In genomic region chr21:46619846-46620245, GRCh38 we compare ENCODE assay signal across 27 cellular contexts. TPM values are rescaled to one million over a fixed set of nuclear protein-coding genes. Genes with fewer than 3 reads are reported as not detected.
A peak's percentile ranks its signal among the peaks of the same experiment; 100 is the strongest.
DNase-seq lines count a peak whose midpoint lies in the region; ATAC-seq and TF ChIP-seq lines count a peak whose summit lies in the region.
"Had no signal": no experiment of that assay in that cellular context is flagged by ENCODE, and none has a peak within 500 bp of the region (broad histone marks: within the 10 kb centered on the region; RNA-seq: fewer than 3 reads in every experiment).

No MANE protein-coding gene starts in this region.

- H3K79me2 ChIP-seq in MM.1S (ENCODE audit: low read length), result no peaks in the 10 kb centered on the region

- TF ChIP-seq CTCF in osteocyte (IDR thresholded peaks at IDR 0.05) (no peak), MM.1S (IDR thresholded peaks at IDR 0.05; ENCODE audit: low read length) (no peak)

- ATAC-seq in effector memory CD8-positive, alpha-beta T cell (replicated peaks), result no peak
- ATAC-seq in HG02798 (IDR thresholded peaks at IDR 0.05; ENCODE audit: poor library complexity, unreplicated experiment) (no peak), HG02642 (IDR thresholded peaks at IDR 0.05; ENCODE audit: poor library complexity, unreplicated experiment) (no peak)
- ATAC-seq: left lung had no signal

- peak overlapping the region; percentile 96 to 98 for H3K27ac Mint-ChIP-seq in effector memory CD8-positive, alpha-beta T cell
- peak overlapping the region; percentile 99 for H3K27ac Mint-ChIP-seq in osteocyte (ENCODE audit: unreplicated experiment)
- H3K27ac Mint-ChIP-seq: activated CD4-positive, alpha-beta T cell treated with anti-CD3 and anti-CD28 coated beads, Interleukin-2, amount 10 ng/mL, durations not matched to agents 24 days and 14 days; activated naive CD8-positive, alpha-beta T cell treated with anti-CD3 and anti-CD28 coated beads for 36 hours; naive B cell had no signal

- H3K4me2 ChIP-seq in MM.1S (ENCODE audit: low read depth, low read length), result no peak overlapping the region
- H3K4me2 ChIP-seq: BLaER1 treated with 17β-estradiol and CSF1 and Interleukin-3, amounts not matched to agents 10 nM and 100 nM had no signal

- H3K4me3 Mint-ChIP-seq in effector memory CD8-positive, alpha-beta T cell, result no peak overlapping the region
- no peak overlapping the region for H3K4me3 Mint-ChIP-seq in osteocyte (ENCODE audit: unreplicated experiment)
- H3K4me3 Mint-ChIP-seq: activated CD4-positive, alpha-beta T cell treated with anti-CD3 and anti-CD28 coated beads, Interleukin-2, amount 10 ng/mL, durations not matched to agents 24 days and 14 days; activated naive CD8-positive, alpha-beta T cell treated with anti-CD3 and anti-CD28 coated beads for 36 hours; naive B cell had no signal

- DNase-seq in EH (ENCODE audit: low read depth) (peak; percentile 66), SJSA1 (ENCODE audit: low read depth in 1 of 2, low spot score in 2 of 2) (peak; percentile 79 to 83), osteocyte (ENCODE audit: extremely low spot score, unreplicated experiment) (no peak), MM.1S (no peak), GM19238 (ENCODE audit: insufficient read length, low spot score) (no peak)
- no peak for DNase-seq in effector memory CD8-positive, alpha-beta T cell
- DNase-seq: ACHN; activated CD4-positive, alpha-beta T cell treated with anti-CD3 and anti-CD28 coated beads, Interleukin-2, amount 10 ng/mL, durations not matched to agents 24 days and 14 days; activated naive CD8-positive, alpha-beta T cell treated with anti-CD3 and anti-CD28 coated beads for 36 hours; Calu3; effector CD8-positive, alpha-beta T cell; erythroblast; foreskin melanocyte; Kasumi-1; left lung; naive B cell; NCI-H187 treated with DMSO at 0.1 percent for 48 hours; NCI-H345; small intestine; stimulated activated CD4-positive, alpha-beta T cell treated with anti-CD3 and anti-CD28 coated beads, Interleukin-2, amount 100 ng/mL, for 24 hours had no signal

- H3K36me3 Mint-ChIP-seq in effector memory CD8-positive, alpha-beta T cell (ENCODE audit: insufficient read depth), result no peaks in the 10 kb centered on the region
- peaks cover 3% of the 10 kb centered on the region for H3K36me3 Mint-ChIP-seq in osteocyte (ENCODE audit: unreplicated experiment)
- H3K36me3 Mint-ChIP-seq: naive B cell had no signal

- H4K20me1 ChIP-seq in MM.1S (ENCODE audit: insufficient read depth, low read length), result no peaks in the 10 kb centered on the region
- H4K20me1 ChIP-seq: BLaER1 treated with 17β-estradiol and CSF1 and Interleukin-3, amounts not matched to agents 10 nM and 100 nM had no signal

- H3K4me1 Mint-ChIP-seq in effector memory CD8-positive, alpha-beta T cell (ENCODE audit: low read depth in 2 of 2), result peaks cover 30 to 35% of the 10 kb centered on the region in 2 donors
- H3K4me1 Mint-ChIP-seq in osteocyte (ENCODE audit: unreplicated experiment), result peaks cover 37% of the 10 kb centered on the region

- H2AFZ ChIP-seq in MM.1S (ENCODE audit: low read length), result no peak overlapping the region

- no peaks in the 10 kb centered on the region for H3K27me3 ChIP-seq in SJSA1 (replicated peaks)
- H3K27me3 ChIP-seq in MM.1S (replicated peaks; ENCODE audit: insufficient read depth, low read length), result no peaks in the 10 kb centered on the region
- H3K27me3 ChIP-seq: BLaER1 treated with 17β-estradiol and CSF1 and Interleukin-3, amounts not matched to agents 10 nM and 100 nM; left lung; suprapubic skin had no signal

- H3K4me3 ChIP-seq in SJSA1, result no peak overlapping the region
- no peak overlapping the region for H3K4me3 ChIP-seq in MM.1S (ENCODE audit: low read length)
- H3K4me3 ChIP-seq: BLaER1 treated with 17β-estradiol and CSF1 and Interleukin-3, amounts not matched to agents 10 nM and 100 nM; left lung; suprapubic skin had no signal

- H3K9me3 Mint-ChIP-seq in effector memory CD8-positive, alpha-beta T cell, result no peaks in the 10 kb centered on the region
- H3K9me3 Mint-ChIP-seq in osteocyte (ENCODE audit: unreplicated experiment), result peaks cover 14% of the 10 kb centered on the region
- H3K9me3 Mint-ChIP-seq: naive B cell had no signal

- peaks cover 48% of the 10 kb centered on the region for H3K4me1 ChIP-seq in SJSA1 (replicated peaks)
- H3K4me1 ChIP-seq in MM.1S (ENCODE audit: low read length), result no peaks in the 10 kb centered on the region
- H3K4me1 ChIP-seq: suprapubic skin had no signal

- H3K9me2 ChIP-seq in MM.1S (replicated peaks; ENCODE audit: insufficient read depth, low read length), result no peaks in the 10 kb centered on the region

- H3K27ac ChIP-seq in SJSA1, result peak overlapping the region; percentile 95
- H3K27ac ChIP-seq in MM.1S (ENCODE audit: low read length), result no peak overlapping the region
- H3K27ac ChIP-seq: suprapubic skin, VCaP had no signal

- H3K36me3 ChIP-seq in SJSA1 (no peaks in the 10 kb centered on the region), MM.1S (replicated peaks; ENCODE audit: insufficient read depth, low read length) (no peaks in the 10 kb centered on the region)
- H3K36me3 ChIP-seq: left lung, suprapubic skin had no signal

- no peaks in the 10 kb centered on the region for H3K9me3 ChIP-seq in SJSA1 (replicated peaks)
- H3K9me3 ChIP-seq in MM.1S (replicated peaks; ENCODE audit: insufficient read depth, low read length), result no peaks in the 10 kb centered on the region
- H3K9me3 ChIP-seq: suprapubic skin had no signal

- no peak overlapping the region for H3K9ac ChIP-seq in MM.1S (ENCODE audit: low read length)
- H3K9ac ChIP-seq: BLaER1 treated with 17β-estradiol and CSF1 and Interleukin-3, amounts not matched to agents 10 nM and 100 nM had no signal

- H3F3A ChIP-seq in MM.1S (ENCODE audit: insufficient read depth, low read length), result no peaks in the 10 kb centered on the region

- H3K27me3 Mint-ChIP-seq in effector memory CD8-positive, alpha-beta T cell, result peaks cover 0 to 6% of the 10 kb centered on the region in 2 donors
- peaks cover 2% of the 10 kb centered on the region for H3K27me3 Mint-ChIP-seq in osteocyte (ENCODE audit: unreplicated experiment)
- H3K27me3 Mint-ChIP-seq: activated naive CD8-positive, alpha-beta T cell treated with anti-CD3 and anti-CD28 coated beads for 36 hours had no signal

RNA-seq across cellular contexts. Expression of gene S100B, which starts 15.0 kb away (rescaled TPM):
- not detected in 2 replicates for total RNA-seq in SJSA1 (2014; rRNA removed; shearing (Covaris generic))
- not detected in 2 replicates for total RNA-seq in osteocyte
- total RNA-seq: activated CD4-positive, alpha-beta T cell treated with anti-CD3 and anti-CD28 coated beads, Interleukin-2, amount 10 ng/mL, durations not matched to agents 24 days and 14 days; Calu3; renal cortical epithelial cell; T-helper 2 cell treated with Interferon-gamma antibody and Interleukin-4, amounts not matched to agents 100 ng/mL and 5 ng/mL, for 36 hours had no signal

RNA-seq across cellular contexts. Expression of gene PRMT2, which starts 15.6 kb away (rescaled TPM):
- total RNA-seq in SJSA1 (2014; rRNA removed; shearing (Covaris generic)), result 114 and 126 TPM in 2 replicates
- total RNA-seq in osteocyte, result 111 and 115 TPM in 2 replicates

Comparison
In these comparisons a context has a peak if more than half of its experiments do, and no peak if none do; other contexts are left out.
1. DNase-seq: peak in EH (single experiment) and SJSA1 (2 of 2); none in effector memory CD8-positive, alpha-beta T cell (0 of 3), osteocyte (single experiment), MM.1S (single experiment) and GM19238 (single experiment).